Comparison of ENCODE assay signal across 31 cellular contexts in the genomic region with DNA sequence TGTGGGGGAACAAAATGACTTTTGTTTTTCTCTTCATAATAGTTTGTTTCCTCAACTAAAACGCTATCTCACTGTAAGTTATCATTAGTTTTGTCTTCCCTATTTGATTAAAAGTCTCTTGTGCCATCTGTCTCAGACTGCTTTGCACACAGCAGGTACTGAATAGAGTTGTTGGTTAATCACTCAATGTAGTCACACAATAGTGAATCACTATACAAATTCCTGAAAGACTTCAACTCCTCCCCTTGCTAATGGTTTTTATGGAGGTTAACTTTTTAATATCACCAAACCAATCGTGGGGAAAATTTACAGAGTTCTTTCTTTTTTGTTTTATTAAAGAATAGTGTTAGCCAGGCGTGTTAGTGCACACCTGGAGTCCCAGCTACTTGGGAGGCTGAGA. TPM values are rescaled to one million over a fixed set of nuclear protein-coding genes. Genes with fewer than 3 reads are reported as not detected.
A peak's percentile ranks its signal among the peaks of the same experiment; 100 is the strongest.
DNase-seq lines count a peak whose midpoint lies in the region; ATAC-seq, FAIRE-seq and TF ChIP-seq lines count a peak whose summit lies in the region.
"Had no signal": no experiment of that assay in that cellular context is flagged by ENCODE, and none has a peak within 500 bp of the region (broad histone marks: within the 10 kb centered on the region; RNA-seq: fewer than 3 reads in every experiment).

No MANE protein-coding gene starts in this region.

- peak; percentile 79 for FAIRE-seq in H54 (lab: Jason Lieb, UNC)
- FAIRE-seq: astrocyte, G401.6, HepG2, TTC549 had no signal

- no peak overlapping the region for H2BK5ac ChIP-seq in H9 (ENCODE audit: insufficient read length, low read length)

- H3K9ac ChIP-seq in BLaER1 treated with 17β-estradiol and CSF1 and Interleukin-3, amounts not matched to agents 10 nM and 100 nM = no peak overlapping the region
- no peak overlapping the region for H3K9ac ChIP-seq in H9 (ENCODE audit: extremely low read depth, insufficient read length, low read length)

- peak overlapping the region; percentile 84 for H3K27ac Mint-ChIP-seq in activated T-helper 17 cell treated with anti-CD3 and anti-CD28 coated beads, Interleukin-2, amount 50 U/mL, for 72 hours
- no peak overlapping the region for H3K27ac Mint-ChIP-seq in H9
- H3K27ac Mint-ChIP-seq: activated naive CD8-positive, alpha-beta T cell treated with anti-CD3 and anti-CD28 coated beads, Interleukin-2, amount 10 ng/mL, durations not matched to agents 7 days and 5 days; B cell; effector memory CD8-positive, alpha-beta T cell; mesothelial cell of epicardium; naive B cell; T-helper 17 cell had no signal

- no peak overlapping the region for H3K14ac ChIP-seq in H9 (ENCODE audit: insufficient read depth, low read length)

- no peak overlapping the region for H3T11ph ChIP-seq in H9 (ENCODE audit: low read length)

- no peak overlapping the region for H2AFZ ChIP-seq in H9 (ENCODE audit: low read length)

- H3K4me3 Mint-ChIP-seq in activated T-helper 17 cell treated with anti-CD3 and anti-CD28 coated beads, Interleukin-2, amount 50 U/mL, for 72 hours = peak overlapping the region; percentile 81
- H3K4me3 Mint-ChIP-seq in H9 = no peak overlapping the region
- H3K4me3 Mint-ChIP-seq: activated naive CD8-positive, alpha-beta T cell treated with anti-CD3 and anti-CD28 coated beads, Interleukin-2, amount 10 ng/mL, durations not matched to agents 7 days and 5 days; B cell; central memory CD8-positive, alpha-beta T cell; effector memory CD8-positive, alpha-beta T cell; mesothelial cell of epicardium; T-helper 17 cell had no signal

- H2BK120ac ChIP-seq in H9 (ENCODE audit: low read depth, low read length, poor library complexity, severe bottlenecking) = no peak overlapping the region

- H3K36me3 Mint-ChIP-seq in activated T-helper 17 cell treated with anti-CD3 and anti-CD28 coated beads, Interleukin-2, amount 50 U/mL, for 72 hours (ENCODE audit: low read depth) = peaks cover 65% of the 10 kb centered on the region
- H3K36me3 Mint-ChIP-seq in H9 (ENCODE audit: insufficient read depth in 1 of 3, low read depth in 3 of 3) = peaks cover 0 to 8% (median 0%) of the 10 kb centered on the region in 3 experiments; a peak in 2 of 7 replicates

- no peak overlapping the region for H2BK20ac ChIP-seq in H9 (ENCODE audit: low read depth, low read length, poor library complexity, severe bottlenecking)

- peaks cover 40% of the 10 kb centered on the region for H3K4me1 Mint-ChIP-seq in activated T-helper 17 cell treated with anti-CD3 and anti-CD28 coated beads, Interleukin-2, amount 50 U/mL, for 72 hours
- peaks cover 38 to 48% of the 10 kb centered on the region in 2 experiments for H3K4me1 Mint-ChIP-seq in H9

- H4K5ac ChIP-seq in H9 (ENCODE audit: insufficient read length, low read depth, low read length) = no peak overlapping the region

- no peak overlapping the region for H4K91ac ChIP-seq in H9 (ENCODE audit: insufficient read length, low read depth, low read length)

- no peaks in the 10 kb centered on the region for H3K27me3 ChIP-seq in BLaER1 treated with 17β-estradiol and CSF1 and Interleukin-3, amounts not matched to agents 10 nM and 100 nM
- H3K27me3 ChIP-seq in H9 (ENCODE audit: insufficient read depth, low read length) = no peaks in the 10 kb centered on the region
- no peaks in the 10 kb centered on the region for H3K27me3 ChIP-seq in H7 (ENCODE audit: control insufficient read depth, insufficient read depth, low read length)
- H3K27me3 ChIP-seq: tibial nerve had no signal

- no peak overlapping the region for H3K4ac ChIP-seq in H9 (ENCODE audit: low read depth, low read length)

- H3K4me1 ChIP-seq in BLaER1 treated with 17β-estradiol and CSF1 and Interleukin-3, amounts not matched to agents 10 nM and 100 nM = peaks cover 40 to 74% (median 58%) of the 10 kb centered on the region in 10 experiments
- H3K4me1 ChIP-seq in H9 (ENCODE audit: insufficient read depth, low read length) = no peaks in the 10 kb centered on the region

- H3K4me3 ChIP-seq in BLaER1 treated with 17β-estradiol and CSF1 and Interleukin-3, amounts not matched to agents 10 nM and 100 nM = no peak overlapping the region
- H3K4me3 ChIP-seq in H7 (ENCODE audit: insufficient read depth, low read depth, low read length) = no peak overlapping the region
- H3K4me3 ChIP-seq: tibial nerve had no signal

- WGBS in H9 (ENCODE audit: extremely low coverage, insufficient read length, low lambda C conversion rate) = no CpG with 5 or more reads among the region's 3 CpGs

- H3K27me3 Mint-ChIP-seq in activated T-helper 17 cell treated with anti-CD3 and anti-CD28 coated beads, Interleukin-2, amount 50 U/mL, for 72 hours = no peaks in the 10 kb centered on the region
- H3K27me3 Mint-ChIP-seq in H9 (ENCODE audit: low read depth) = peaks cover 7% of the 10 kb centered on the region
- H3K27me3 Mint-ChIP-seq: B cell; central memory CD8-positive, alpha-beta T cell; effector memory CD8-positive, alpha-beta T cell; naive B cell; T-helper 17 cell had no signal

- H3K27ac ChIP-seq in BLaER1 treated with 17β-estradiol and CSF1 and Interleukin-3, amounts not matched to agents 10 nM and 100 nM = no peak overlapping the region
- no peak overlapping the region for H3K27ac ChIP-seq in H9 (ENCODE audit: insufficient read length, low read depth, low read length)
- no peak overlapping the region for H3K27ac ChIP-seq in caudate nucleus (ENCODE audit: low read depth, low read length)
- H3K27ac ChIP-seq: tibial nerve had no signal

- H3K23ac ChIP-seq in H9 (ENCODE audit: insufficient read length, low read depth, low read length) = no peak overlapping the region

- H4K8ac ChIP-seq in H9 (replicated peaks; ENCODE audit: insufficient read length, low read depth, low read length) = no peak overlapping the region

- ATAC-seq in activated T-helper 17 cell treated with anti-CD3 and anti-CD28 coated beads, Interleukin-2, amount 50 U/mL, for 72 hours (replicated peaks) = no peak
- no peak for ATAC-seq in GM19324 (IDR thresholded peaks at IDR 0.05; ENCODE audit: low FRiP score, unreplicated experiment)
- ATAC-seq: effector memory CD8-positive, alpha-beta T cell; HepG2; SK-N-SH treated with all-trans-retinoic acid at 6 μM for 48 hours; T-helper 17 cell had no signal

- H3K23me2 ChIP-seq in H9 (ENCODE audit: insufficient read length, low read depth, low read length, poor library complexity, severe bottlenecking) = peaks cover 12% of the 10 kb centered on the region

- H2BK15ac ChIP-seq in H9 (ENCODE audit: low read depth, low read length) = no peak overlapping the region

- peaks cover 12 to 21% (median 17%) of the 10 kb centered on the region in 11 experiments; a peak in 19 of 22 replicates for H4K20me1 ChIP-seq in BLaER1 treated with 17β-estradiol and CSF1 and Interleukin-3, amounts not matched to agents 10 nM and 100 nM
- no peaks in the 10 kb centered on the region for H4K20me1 ChIP-seq in H9 (ENCODE audit: control insufficient read depth, insufficient read depth, insufficient read length)

- no peak overlapping the region for H3K56ac ChIP-seq in H9 (ENCODE audit: insufficient read length, low read depth, low read length)

- H3K18ac ChIP-seq in H9 (ENCODE audit: insufficient read length, low read depth, low read length) = no peak overlapping the region

- no peak for TF ChIP-seq CTCF in H9 (conservative IDR thresholded peaks at IDR 0.05)

- no peaks in the 10 kb centered on the region for H3K9me3 Mint-ChIP-seq in activated T-helper 17 cell treated with anti-CD3 and anti-CD28 coated beads, Interleukin-2, amount 50 U/mL, for 72 hours
- H3K9me3 Mint-ChIP-seq in H9 = peaks cover 0 to 4% of the 10 kb centered on the region in 2 experiments; a peak in 1 of 5 replicates
- H3K9me3 Mint-ChIP-seq: activated naive CD8-positive, alpha-beta T cell treated with anti-CD3 and anti-CD28 coated beads, Interleukin-2, amount 10 ng/mL, durations not matched to agents 7 days and 5 days; CD8-positive, alpha-beta memory T cell; central memory CD8-positive, alpha-beta T cell; effector memory CD8-positive, alpha-beta T cell; mesothelial cell of epicardium had no signal

- H3K4me2 ChIP-seq in BLaER1 treated with 17β-estradiol and CSF1 and Interleukin-3, amounts not matched to agents 10 nM and 100 nM = peak overlapping the region in 6 of 11 experiments; percentile 2 to 91 (median 14); a peak in 2 of 22 replicates
- H3K4me2 ChIP-seq in H9 (ENCODE audit: insufficient read depth, insufficient read length, low read length) = no peak overlapping the region

- DNase-seq in H54 (ENCODE audit: insufficient read length, low spot score) (peak; percentile 47), kidney glomerular epithelial cell (lab: John Stamatoyannopoulos, UW) (peak; percentile 57), H9 (no peak), caudate nucleus (lab: John Stamatoyannopoulos, UW) (no peak), H7 (no peak)
- DNase-seq: ACHN; activated gamma-delta T cell treated with Interleukin-2 at 50 U/mL for 16 hours; activated naive CD8-positive, alpha-beta T cell treated with anti-CD3 and anti-CD28 coated beads, Interleukin-2, amount 10 ng/mL, durations not matched to agents 7 days and 5 days; CD8-positive, alpha-beta memory T cell; effector memory CD8-positive, alpha-beta T cell; head of caudate nucleus; islet precursor cell; MV-4-11; naive B cell; NCI-H1436; NCI-H446 treated with DMSO at 0.1 percent for 48 hours; stimulated activated CD4-positive, alpha-beta T cell treated with anti-CD3 and anti-CD28 coated beads, Interleukin-15, amount 100 ng/mL, for 24 hours; stimulated activated CD4-positive, alpha-beta T cell treated with anti-CD3 and anti-CD28 coated beads, Interleukin-4, amount 100 ng/mL, for 4 hours; T-helper 17 cell had no signal

- H3K9me3 ChIP-seq in BLaER1 treated with 17β-estradiol and CSF1 and Interleukin-3, amounts not matched to agents 10 nM and 100 nM (replicated peaks in 1 of 11) = no peaks in the 10 kb centered on the region
- H3K9me3 ChIP-seq in H9 (ENCODE audit: control insufficient read depth, low read depth, low read length) = no peaks in the 10 kb centered on the region
- H3K9me3 ChIP-seq: tibial nerve had no signal

- no peak overlapping the region for H2BK12ac ChIP-seq in H9 (ENCODE audit: insufficient read length, low read depth, low read length)

- no peaks in the 10 kb centered on the region for H3K79me1 ChIP-seq in H9 (ENCODE audit: insufficient read depth, low read depth, low read length, poor library complexity, severe bottlenecking)

- H3K36me3 ChIP-seq in BLaER1 treated with 17β-estradiol and CSF1 and Interleukin-3, amounts not matched to agents 10 nM and 100 nM = 0 out of 22 replicates have a peak, but pooled peaks cover 0 to under 1% (median 0%) of the 10 kb centered on the region in 11 experiments
- H3K36me3 ChIP-seq in H7 (replicated peaks; ENCODE audit: control insufficient read depth, insufficient read depth, low read length) = no peaks in the 10 kb centered on the region
- H3K36me3 ChIP-seq: tibial nerve had no signal

- H3K79me2 ChIP-seq in H9 (ENCODE audit: insufficient read depth, low read length) = no peaks in the 10 kb centered on the region; the same call in 1 of the 2 replicates

- TF ChIP-seq POLR2A in H54 (IDR thresholded peaks at IDR 0.05; ENCODE audit: low read depth, low read length) = no peak

- H2AK5ac ChIP-seq in H9 (ENCODE audit: insufficient read length, low read length) = no peak overlapping the region

RNA-seq across cellular contexts. Expression of a gene that starts 2.6 kb away (rescaled TPM):
- 100 to 1,000 TPM in 1 of 2 donors, 10 to 100 TPM in 1; 93.0 to 232 TPM for total RNA-seq in activated T-helper 17 cell treated with anti-CD3 and anti-CD28 coated beads, Interleukin-2, amount 50 U/mL, for 72 hours
- total RNA-seq in H9 (2021) = 27.0 and 28.8 TPM in 2 replicates
- 29.8 and 38.6 TPM in 2 replicates for total RNA-seq in H7 (2014; rRNA removed; shearing (Covaris generic))

RNA-seq across cellular contexts. Expression of a gene that starts 4.1 kb away (rescaled TPM):
- total RNA-seq in activated T-helper 17 cell treated with anti-CD3 and anti-CD28 coated beads, Interleukin-2, amount 50 U/mL, for 72 hours = 10 to 100 TPM; 27.7 to 35.7 TPM
- 2.5 and 3.5 TPM in 2 replicates for total RNA-seq in H9 (2021)
- 6.6 and 7.3 TPM in 2 replicates for total RNA-seq in H7 (2014; rRNA removed; shearing (Covaris generic))

Comparison
In these comparisons a context has a peak if more than half of its experiments do, and no peak if none do; other contexts are left out.
1. DNase-seq: peak in H54 (single experiment) and kidney glomerular epithelial cell (single experiment); none in H9 (single experiment), caudate nucleus (0 of 61) and H7 (single experiment).